In the genomic region with DNA sequence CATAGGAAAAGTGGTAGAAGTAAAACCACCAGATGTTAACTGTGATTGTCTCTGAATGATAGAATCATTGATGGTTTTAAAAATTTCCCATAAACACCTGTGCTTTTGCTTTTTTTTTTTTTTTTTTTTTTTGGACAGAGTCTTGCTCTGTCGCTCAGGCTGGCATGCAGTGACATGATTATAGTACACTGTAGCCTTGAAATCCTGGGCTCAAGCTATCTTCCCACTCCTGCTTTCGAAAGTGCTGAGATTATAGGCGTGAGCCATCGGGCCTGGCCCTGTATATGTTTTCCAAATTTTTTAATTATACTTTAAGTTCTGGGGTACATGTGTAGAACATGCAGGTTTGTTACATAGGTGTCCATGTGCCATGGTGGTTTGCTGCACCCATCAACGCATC, we compare ENCODE assay signal across 30 cellular contexts.
"Had no signal": no experiment of that assay in that cellular context is flagged by ENCODE, and none has a peak within 500 bp of the region (broad histone marks: within the 10 kb centered on the region; RNA-seq: fewer than 3 reads in every experiment).

No MANE protein-coding gene starts in this region.

- DNase-seq: activated B cell treated with CpG ODN at 0.5 μM for 24 hours; activated CD4-positive, alpha-beta memory T cell treated with anti-CD3 and anti-CD28 coated beads for 36 hours; activated CD4-positive, alpha-beta T cell treated with anti-CD3 and anti-CD28 coated beads for 4 hours; activated CD4-positive, alpha-beta T cell treated with anti-CD3 and anti-CD28 coated beads, Interleukin-2, amount 10 ng/mL, durations not matched to agents 24 days and 14 days; activated CD4-positive, alpha-beta T cell treated with anti-CD3 and anti-CD28 coated beads, Interleukin-2, amount 50 U/mL, for 1 hour; activated CD4-positive, alpha-beta T cell treated with anti-CD3 and anti-CD28 coated beads, Interleukin-2, amount 50 U/mL, for 4 hours; activated CD4-positive, CD25-positive, alpha-beta regulatory T cell treated with anti-CD3 and anti-CD28 coated beads, Interleukin-2, amount 50 U/mL, for 72 hours; activated CD8-positive, alpha-beta memory T cell treated with anti-CD3 and anti-CD28 coated beads, Interleukin-2, amount 50 U/mL, for 4 hours; activated CD8-positive, alpha-beta T cell treated with anti-CD3 and anti-CD28 coated beads for 36 hours; activated effector memory CD4-positive, alpha-beta T cell treated with anti-CD3 and anti-CD28 coated beads, Interleukin-2, amount 50 U/mL, for 16 hours; activated gamma-delta T cell treated with Interleukin-2 at 50 U/mL for 16 hours; activated naive CD4-positive, alpha-beta T cell; activated naive CD4-positive, alpha-beta T cell treated with anti-CD3 and anti-CD28 coated beads for 36 hours; activated naive CD4-positive, alpha-beta T cell treated with anti-CD3 and anti-CD28 coated beads, Interleukin-2, amount 50 U/mL, for 16 hours; activated naive CD8-positive, alpha-beta T cell treated with anti-CD3 and anti-CD28 coated beads for 36 hours; activated T-cell treated with anti-CD3 and anti-CD28 coated beads for 4 hours; activated T-cell treated with anti-CD3 and anti-CD28 coated beads, Interleukin-2, amount 50 U/mL, for 1 hour; activated T-cell treated with anti-CD3 and anti-CD28 coated beads, Interleukin-2, amount 50 U/mL, for 4 hours; activated T-cell treated with anti-CD3 and anti-CD28 coated beads, Interleukin-2, amount 50 U/mL, for 72 hours; amygdala; anterior cingulate cortex; caudate nucleus; cerebellar nuclear complex; T-helper 1 cell; T-helper 2 cell; T-helper 9 cell had no signal

- ATAC-seq: activated CD8-positive, alpha-beta T cell treated with anti-CD3 and anti-CD28 coated beads for 36 hours; activated naive CD4-positive, alpha-beta T cell treated with anti-CD3 and anti-CD28 coated beads, Interleukin-2, amount 50 U/mL, for 72 hours; activated T-cell treated with anti-CD3 and anti-CD28 coated beads, Interleukin-2, amount 50 U/mL, for 4 hours; activated T-cell treated with anti-CD3 and anti-CD28 coated beads, Interleukin-2, amount 50 U/mL, for 72 hours; activated T-helper 17 cell treated with anti-CD3 and anti-CD28 coated beads, Interleukin-2, amount 50 U/mL, for 72 hours had no signal

- H3K4me3 ChIP-seq: ascending aorta, cardiac muscle cell had no signal
